In genomic region chr20:61979090-61979489, GRCh38 we compare ENCODE assay signal across 28 cellular contexts.
"Had no signal": no experiment of that assay in that cellular context is flagged by ENCODE, and none has a peak within 500 bp of the region (broad histone marks: within the 10 kb centered on the region; RNA-seq: fewer than 3 reads in every experiment).

No MANE protein-coding gene starts in this region.

- H3K27ac Mint-ChIP-seq: activated B cell treated with CpG ODN at 0.5 μM for 24 hours; activated CD8-positive, alpha-beta T cell treated with anti-CD3 and anti-CD28 coated beads for 36 hours; activated naive CD4-positive, alpha-beta T cell treated with anti-CD3 and anti-CD28 coated beads, Interleukin-2, amount 10 ng/mL, durations not matched to agents 7 days and 5 days; activated naive CD4-positive, alpha-beta T cell treated with anti-CD3 and anti-CD28 coated beads, Interleukin-2, amount 50 U/mL, for 72 hours; activated naive CD8-positive, alpha-beta T cell treated with anti-CD3 and anti-CD28 coated beads, Interleukin-2, amount 10 ng/mL, durations not matched to agents 7 days and 5 days; activated T-helper 17 cell treated with anti-CD3 and anti-CD28 coated beads, Interleukin-2, amount 50 U/mL, for 72 hours; endodermal cell; T-helper 17 cell; T-helper 2 cell treated with Interferon-gamma antibody and Interleukin-4, amounts not matched to agents 5 μg/mL and 100 μg/mL, for 36 hours had no signal

- H3K27me3 Mint-ChIP-seq: activated B cell treated with CpG ODN at 0.5 μM for 24 hours; activated CD8-positive, alpha-beta T cell treated with anti-CD3 and anti-CD28 coated beads for 36 hours; activated naive CD4-positive, alpha-beta T cell treated with anti-CD3 and anti-CD28 coated beads, Interleukin-2, amount 10 ng/mL, durations not matched to agents 7 days and 5 days; activated naive CD8-positive, alpha-beta T cell treated with anti-CD3 and anti-CD28 coated beads, Interleukin-2, amount 10 ng/mL, durations not matched to agents 7 days and 5 days; activated T-helper 17 cell treated with anti-CD3 and anti-CD28 coated beads, Interleukin-2, amount 50 U/mL, for 72 hours; brain; central memory CD8-positive, alpha-beta T cell; T-helper 17 cell had no signal

- H3K4me3 Mint-ChIP-seq: activated B cell treated with CpG ODN at 0.5 μM for 24 hours; activated CD8-positive, alpha-beta T cell treated with anti-CD3 and anti-CD28 coated beads for 36 hours; activated naive CD4-positive, alpha-beta T cell treated with anti-CD3 and anti-CD28 coated beads, Interleukin-2, amount 10 ng/mL, durations not matched to agents 7 days and 5 days; activated naive CD8-positive, alpha-beta T cell treated with anti-CD3 and anti-CD28 coated beads, Interleukin-2, amount 10 ng/mL, durations not matched to agents 7 days and 5 days; activated T-cell treated with anti-CD3 and anti-CD28 coated beads, Interleukin-2, amount 50 U/mL, for 4 hours; activated T-helper 17 cell treated with anti-CD3 and anti-CD28 coated beads, Interleukin-2, amount 50 U/mL, for 72 hours; brain; central memory CD8-positive, alpha-beta T cell; endodermal cell; T-helper 17 cell; T-helper 2 cell treated with Interferon-gamma antibody and Interleukin-4, amounts not matched to agents 5 μg/mL and 100 μg/mL, for 36 hours had no signal

- H3K4me1 ChIP-seq: ascending aorta had no signal

- H3K9me3 ChIP-seq: ascending aorta had no signal

- H3K9me3 Mint-ChIP-seq: activated B cell treated with CpG ODN at 0.5 μM for 24 hours; activated T-cell treated with anti-CD3 and anti-CD28 coated beads, Interleukin-2, amount 50 U/mL, for 4 hours; brain; endodermal cell had no signal

- DNase-seq: activated B cell treated with CpG ODN at 0.5 μM for 24 hours; activated CD4-positive, alpha-beta T cell treated with anti-CD3 and anti-CD28 coated beads for 48 hours; activated CD4-positive, alpha-beta T cell treated with anti-CD3 and anti-CD28 coated beads, Interleukin-2, amount 50 U/mL, for 1 hour; activated CD4-positive, alpha-beta T cell treated with anti-CD3 and anti-CD28 coated beads, Interleukin-2, amount 50 U/mL, for 48 hours; activated CD8-positive, alpha-beta memory T cell treated with anti-CD3 and anti-CD28 coated beads for 24 hours; activated CD8-positive, alpha-beta T cell treated with anti-CD3 and anti-CD28 coated beads for 36 hours; activated gamma-delta T cell; activated naive CD4-positive, alpha-beta T cell; activated naive CD4-positive, alpha-beta T cell treated with anti-CD3 and anti-CD28 coated beads, Interleukin-2, amount 10 ng/mL, durations not matched to agents 7 days and 5 days; activated naive CD8-positive, alpha-beta T cell treated with anti-CD3 and anti-CD28 coated beads, Interleukin-2, amount 10 ng/mL, durations not matched to agents 7 days and 5 days; activated T-cell treated with anti-CD3 and anti-CD28 coated beads, Interleukin-2, amount 50 U/mL, for 4 hours; cortex of kidney; dermis blood vessel endothelial cell; effector memory CD4-positive, alpha-beta T cell; endodermal cell; foreskin fibroblast; T-helper 1 cell; T-helper 17 cell; T1000; WERI-Rb-1 had no signal

- H3K4me1 Mint-ChIP-seq: endodermal cell had no signal

- ATAC-seq: activated CD4-positive, CD25-positive, alpha-beta regulatory T cell treated with anti-CD3 and anti-CD28 coated beads, Interleukin-2, amount 50 U/mL, for 24 hours; activated CD8-positive, alpha-beta T cell treated with anti-CD3 and anti-CD28 coated beads for 36 hours; activated naive CD4-positive, alpha-beta T cell treated with anti-CD3 and anti-CD28 coated beads, Interleukin-2, amount 50 U/mL, for 72 hours; activated T-cell treated with anti-CD3 and anti-CD28 coated beads, Interleukin-2, amount 50 U/mL, for 4 hours; activated T-helper 17 cell treated with anti-CD3 and anti-CD28 coated beads, Interleukin-2, amount 50 U/mL, for 72 hours; esophagus mucosa; T-helper 17 cell had no signal

- H3K27me3 ChIP-seq: ascending aorta had no signal

- H3K4me3 ChIP-seq: ascending aorta had no signal

- H3K27ac ChIP-seq: ascending aorta, WERI-Rb-1 had no signal
